1 cellular context compared by ENCODE assay signal in genomic region chr1:234509457-234510328, GRCh38.
A peak's percentile ranks its signal among the peaks of the same experiment; 100 is the strongest.
TF ChIP-seq lines count a peak whose summit lies in the region.

No MANE protein-coding gene starts in this region.

TF ChIP-seq in HEK293, 187 proteins besides CTCF, POLR2A, EP300 and RAD21 (continued from another document and continues in another):
- TF ChIP-seq ZBTB17 (tag by site-specific recombination; IDR thresholded peaks at IDR 0.05) (peak; percentile 31; the same call in 1 of the 2 replicates), ZIC2 (tag by site-specific recombination; IDR thresholded peaks at IDR 0.05) (no peak), ZNF623 (tag by site-specific recombination; IDR thresholded peaks at IDR 0.05) (no peak), ZBTB21 (tag by site-specific recombination; IDR thresholded peaks at IDR 0.05) (no peak; the same call in 1 of the 2 replicates), ZFP69B (tag by site-specific recombination; IDR thresholded peaks at IDR 0.05) (no peak), ZNF449 (tag by site-specific recombination; IDR thresholded peaks at IDR 0.05) (no peak; the same call in 1 of the 2 replicates), ZNF555 (tag by site-specific recombination; conservative IDR thresholded peaks at IDR 0.05) (no peak), ZNF280D (tag by site-specific recombination; IDR thresholded peaks at IDR 0.05) (no peak), ZBTB44 (tag by site-specific recombination; IDR thresholded peaks at IDR 0.05) (peak; percentile 49), ZNF324 (tag by site-specific recombination; IDR thresholded peaks at IDR 0.05) (no peak), ZNF398 (tag by site-specific recombination; IDR thresholded peaks at IDR 0.05) (peak; percentile 47; the same call in 1 of the 2 replicates), ZNF354C (tag by site-specific recombination; IDR thresholded peaks at IDR 0.05; ENCODE audit: borderline replicate concordance, low read depth) (no peak), PRDM4 (tag by site-specific recombination; IDR thresholded peaks at IDR 0.05) (no peak), KLF10 (tag by site-specific recombination; IDR thresholded peaks at IDR 0.05) (no peak), ZNF138 (tag by site-specific recombination; IDR thresholded peaks at IDR 0.05; ENCODE audit: borderline replicate concordance) (no peak), MEIS1 (CRISPR knock-in tag; IDR thresholded peaks at IDR 0.05; ENCODE audit: borderline replicate concordance) (no peak), ZNF558 (tag by site-specific recombination; IDR thresholded peaks at IDR 0.05) (peak; percentile 56; the same call in 1 of the 2 replicates), SP2 (tag by site-specific recombination; IDR thresholded peaks at IDR 0.05) (no peak), ZNF629 (tag by site-specific recombination; IDR thresholded peaks at IDR 0.05) (no peak), OVOL3 (tag by site-specific recombination; IDR thresholded peaks at IDR 0.05) (no peak), ZNF169 (tag by site-specific recombination; IDR thresholded peaks at IDR 0.05) (no peak), ZNF518A (tag by site-specific recombination; conservative IDR thresholded peaks at IDR 0.05; ENCODE audit: low read depth) (0 out of 2 replicates have a peak, but pooled peaks have one; percentile 29), SP3 (tag by site-specific recombination; IDR thresholded peaks at IDR 0.05) (peak; percentile 49; the same call in 1 of the 2 replicates), TCF7L2 (IDR thresholded peaks at IDR 0.05; ENCODE audit: borderline replicate concordance, low read depth, low read length) (no peak), ZNF529 (tag by site-specific recombination; IDR thresholded peaks at IDR 0.05; ENCODE audit: insufficient replicate concordance) (no peak), PRDM10 (tag by site-specific recombination; IDR thresholded peaks at IDR 0.05) (peak; percentile 59), ZNF621 (tag by site-specific recombination; IDR thresholded peaks at IDR 0.05) (no peak), ZNF549 (tag by site-specific recombination; IDR thresholded peaks at IDR 0.05) (no peak), ZNF140 (tag by site-specific recombination; IDR thresholded peaks at IDR 0.05) (no peak), ZFP41 (tag by site-specific recombination; IDR thresholded peaks at IDR 0.05; ENCODE audit: borderline replicate concordance) (no peak), ZNF248 (tag by site-specific recombination; IDR thresholded peaks at IDR 0.05) (no peak), ZNF174 (tag by site-specific recombination; IDR thresholded peaks at IDR 0.05) (no peak), ZNF184 (tag by site-specific recombination; IDR thresholded peaks at IDR 0.05) (no peak), ZNF639 (tag by site-specific recombination; IDR thresholded peaks at IDR 0.05) (no peak), EGR2 (tag by site-specific recombination; IDR thresholded peaks at IDR 0.05; ENCODE audit: low read depth) (no peak), ZNF10 (tag by site-specific recombination; IDR thresholded peaks at IDR 0.05) (peak; percentile 88; the same call in 1 of the 2 replicates), KLF16 (tag by site-specific recombination; IDR thresholded peaks at IDR 0.05) (no peak), ZNF544 (tag by site-specific recombination; IDR thresholded peaks at IDR 0.05) (no peak), PRDM1 (tag by site-specific recombination; IDR thresholded peaks at IDR 0.05) (no peak), ZNF514 (tag by site-specific recombination; IDR thresholded peaks at IDR 0.05) (no peak)
